ENCODE assay signal across 8 cellular contexts in the genomic region with DNA sequence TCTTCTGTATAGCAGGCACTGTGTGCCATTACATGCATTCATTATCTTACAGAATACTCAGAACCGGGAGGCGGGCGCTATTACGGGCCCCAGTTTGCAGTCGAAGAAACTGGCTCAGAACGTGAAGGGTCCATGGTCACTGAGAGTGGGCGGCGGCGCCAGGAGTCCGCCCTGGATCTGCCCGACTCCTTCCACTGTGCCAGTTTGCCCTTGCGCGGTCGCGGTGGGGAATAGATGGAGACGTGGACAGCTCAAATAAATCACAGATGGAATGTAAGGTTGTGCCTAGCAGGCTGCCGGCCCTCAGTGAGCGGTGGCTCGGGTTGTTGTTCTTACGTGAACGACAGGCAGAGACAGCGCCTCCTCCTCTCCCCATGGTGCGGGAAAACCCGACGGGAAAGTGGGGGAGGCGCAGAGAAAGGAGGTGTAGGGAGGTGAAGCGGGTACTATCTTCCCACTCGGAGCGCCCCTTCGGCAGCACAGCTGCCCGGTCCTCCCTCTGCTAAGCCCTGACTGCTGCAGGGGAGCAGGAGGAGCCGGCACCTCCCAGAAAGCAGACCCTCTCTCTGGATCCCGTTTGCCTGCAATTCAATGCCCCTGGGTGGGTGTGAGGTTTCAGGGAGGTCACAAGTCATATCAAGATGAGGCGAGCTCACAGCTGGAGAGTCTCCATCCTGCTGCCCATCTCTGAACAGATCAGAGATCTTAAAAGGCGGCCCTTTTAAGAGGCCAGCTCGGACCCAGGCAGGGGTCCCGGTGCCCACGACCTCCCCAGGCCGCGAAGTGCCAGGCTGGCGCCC. TPM values are rescaled to one million over a fixed set of nuclear protein-coding genes. Genes with fewer than 3 reads are reported as not detected.
A peak's percentile ranks its signal among the peaks of the same experiment; 100 is the strongest.
DNase-seq lines count a peak whose midpoint lies in the region; ATAC-seq and TF ChIP-seq lines count a peak whose summit lies in the region.

No MANE protein-coding gene starts in this region.

- H3K4me3 ChIP-seq in BE2C (ENCODE audit: low read depth, low read length) (peak overlapping the region; percentile 58), HEK293 (ENCODE audit: low read depth, low read length) (peak overlapping the region; percentile 39), WI38 (ENCODE audit: low read depth, low read length) (peak overlapping the region; percentile 22), endocrine pancreas (ENCODE audit: control insufficient read depth, insufficient read depth, low read length) (no peak overlapping the region), mucosa of stomach (ENCODE audit: low read length) (peak overlapping the region; percentile 6), transverse colon (peak overlapping the region; percentile 11 to 54 (median 34))

- TF ChIP-seq CTCF in BE2C (IDR thresholded peaks at IDR 0.05; ENCODE audit: low read depth, low read length) (no peak), HEK293 (tag by site-specific recombination; IDR thresholded peaks at IDR 0.05) (no peak), WI38 (IDR thresholded peaks at IDR 0.05; ENCODE audit: low read depth, low read length) (no peak), transverse colon (IDR thresholded peaks at IDR 0.05) (no peak)

- in situ Hi-C loops in transverse colon (cut with MboI; ENCODE audit: low pct_ligation_motif_present in 1 of 4, low pct_unique_long_range_greater_than_20kb in 1 of 4, low sequenced_read_pairs in 3 of 4): no loop called here

- POLR2A ChIA-PET in HEK293 (lab: Yijun Ruan, JAX): interaction anchor here (0.9 to 1.4 kb wide), 2 partner anchors 116 to 154 kb away, joined by 3 to 4 read pairs; no protein-coding TSS in a partner anchor

- H3K36me3 ChIP-seq in BE2C (no peaks in the 10 kb centered on the region), HEK293 (ENCODE audit: control insufficient read depth in 2 of 2, insufficient read depth in 1 of 2, low read length in 2 of 2) (no peaks in the 10 kb centered on the region), endocrine pancreas (ENCODE audit: control insufficient read depth, insufficient read depth, low read length) (no peaks in the 10 kb centered on the region), mucosa of stomach (ENCODE audit: control insufficient read depth, insufficient read depth, low read length) (no peaks in the 10 kb centered on the region), transverse colon (no peaks in the 10 kb centered on the region)

- H3K27me3 ChIP-seq in BE2C: peaks cover 8% of the 10 kb centered on the region; the same call in 1 of the 2 replicates
- no peaks in the 10 kb centered on the region for H3K27me3 ChIP-seq in endocrine pancreas (ENCODE audit: control insufficient read depth, insufficient read depth, low read length)
- peaks cover 31% of the 10 kb centered on the region for H3K27me3 ChIP-seq in mucosa of stomach (ENCODE audit: control insufficient read depth, insufficient read depth, low read length)
- peaks cover 53% of the 10 kb centered on the region for H3K27me3 ChIP-seq in transverse colon

- 6% methylated on average over 38 of the region's 41 CpGs; no CpG with 5 or more reads in 1 of the 2 donors for whole genome bisulfite sequencing in transverse colon (ENCODE audit: low coverage in 1 of 2), 2 donors

- H3K27ac ChIP-seq in HEK293 (ENCODE audit: extremely low read depth, low read depth, low read length) (peak overlapping the region; percentile 27; the same call in 1 of the 2 replicates), transverse colon (no peak overlapping the region)

- CTCF ChIA-PET in HEK293 (lab: Yijun Ruan, JAX): interaction anchor here (0.7 to 3.6 kb wide), 13 partner anchors 19 to 389 kb away, joined by 3 to 21 read pairs (median 4); no protein-coding TSS in a partner anchor

- no peak for TF ChIP-seq POLR2A in transverse colon (IDR thresholded peaks at IDR 0.05)

- ATAC-seq in HG03469 (IDR thresholded peaks at IDR 0.05; ENCODE audit: unreplicated experiment): no peak

- TF ChIP-seq EP300 in transverse colon (IDR thresholded peaks at IDR 0.05; ENCODE audit: low read depth): no peak

- peak overlapping the region; percentile 63 for H3K9ac ChIP-seq in endocrine pancreas (ENCODE audit: control insufficient read depth, insufficient read depth, low read length)
- peak overlapping the region; percentile 22 for H3K9ac ChIP-seq in mucosa of stomach (ENCODE audit: low read length)

- H3K4me1 ChIP-seq in BE2C (no peaks in the 10 kb centered on the region), HEK293 (ENCODE audit: control insufficient read depth, insufficient read depth, low read length) (no peaks in the 10 kb centered on the region; the same call in 1 of the 2 replicates), endocrine pancreas (ENCODE audit: control insufficient read depth, insufficient read depth, low read length) (no peaks in the 10 kb centered on the region), mucosa of stomach (ENCODE audit: control insufficient read depth, insufficient read depth, low read length) (peaks cover 34% of the 10 kb centered on the region), transverse colon (peaks cover 9 to 37% (median 27%) of the 10 kb centered on the region in 4 donors)

- H3K9me3 ChIP-seq in BE2C: no peaks in the 10 kb centered on the region
- no peaks in the 10 kb centered on the region for H3K9me3 ChIP-seq in HEK293 (ENCODE audit: control insufficient read depth, insufficient read depth, low read depth, low read length)
- H3K9me3 ChIP-seq in endocrine pancreas (ENCODE audit: control insufficient read depth, low read length): no peaks in the 10 kb centered on the region
- no peaks in the 10 kb centered on the region for H3K9me3 ChIP-seq in mucosa of stomach (ENCODE audit: control insufficient read depth, low read length)
- no peaks in the 10 kb centered on the region for H3K9me3 ChIP-seq in transverse colon

- DNase-seq in BE2C: peak; percentile 16
- DNase-seq in transverse colon: peak; percentile 34
- no peak for DNase-seq in GM03348 (ENCODE audit: low spot score)

- intact Hi-C loops in transverse colon (cut with DNase I; ENCODE audit: low total_unique reads): loop anchor here (10.0 kb wide), 2 partner anchors 89 to 161 kb away; no protein-coding TSS in a partner anchor

TF ChIP-seq in HEK293, 187 proteins besides CTCF, POLR2A, EP300 and RAD21:
- TF ChIP-seq, protein P1, sequence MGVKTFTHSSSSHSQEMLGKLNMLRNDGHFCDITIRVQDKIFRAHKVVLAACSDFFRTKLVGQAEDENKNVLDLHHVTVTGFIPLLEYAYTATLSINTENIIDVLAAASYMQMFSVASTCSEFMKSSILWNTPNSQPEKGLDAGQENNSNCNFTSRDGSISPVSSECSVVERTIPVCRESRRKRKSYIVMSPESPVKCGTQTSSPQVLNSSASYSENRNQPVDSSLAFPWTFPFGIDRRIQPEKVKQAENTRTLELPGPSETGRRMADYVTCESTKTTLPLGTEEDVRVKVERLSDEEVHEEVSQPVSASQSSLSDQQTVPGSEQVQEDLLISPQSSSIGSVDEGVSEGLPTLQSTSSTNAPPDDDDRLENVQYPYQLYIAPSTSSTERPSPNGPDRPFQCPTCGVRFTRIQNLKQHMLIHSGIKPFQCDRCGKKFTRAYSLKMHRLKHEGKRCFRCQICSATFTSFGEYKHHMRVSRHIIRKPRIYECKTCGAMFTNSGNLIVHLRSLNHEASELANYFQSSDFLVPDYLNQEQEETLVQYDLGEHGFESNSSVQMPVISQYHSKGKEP (tag by site-specific recombination; IDR thresholded peaks at IDR 0.05): no peak
- TF ChIP-seq ZNF341 (tag by site-specific recombination; IDR thresholded peaks at IDR 0.05; ENCODE audit: low read depth) (peak; percentile 71), ZNF600 (tag by site-specific recombination; IDR thresholded peaks at IDR 0.05) (peak; percentile 35), WT1 (tag by site-specific recombination; IDR thresholded peaks at IDR 0.05) (0 out of 2 replicates have a peak, but pooled peaks have one; percentile 11), ZNF791 (tag by site-specific recombination; IDR thresholded peaks at IDR 0.05) (no peak)
- TF ChIP-seq, protein P2, sequence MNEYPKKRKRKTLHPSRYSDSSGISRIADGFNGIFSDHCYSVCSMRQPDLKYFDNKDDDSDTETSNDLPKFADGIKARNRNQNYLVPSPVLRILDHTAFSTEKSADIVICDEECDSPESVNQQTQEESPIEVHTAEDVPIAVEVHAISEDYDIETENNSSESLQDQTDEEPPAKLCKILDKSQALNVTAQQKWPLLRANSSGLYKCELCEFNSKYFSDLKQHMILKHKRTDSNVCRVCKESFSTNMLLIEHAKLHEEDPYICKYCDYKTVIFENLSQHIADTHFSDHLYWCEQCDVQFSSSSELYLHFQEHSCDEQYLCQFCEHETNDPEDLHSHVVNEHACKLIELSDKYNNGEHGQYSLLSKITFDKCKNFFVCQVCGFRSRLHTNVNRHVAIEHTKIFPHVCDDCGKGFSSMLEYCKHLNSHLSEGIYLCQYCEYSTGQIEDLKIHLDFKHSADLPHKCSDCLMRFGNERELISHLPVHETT (tag by site-specific recombination; IDR thresholded peaks at IDR 0.05): no peak
- TF ChIP-seq, protein P3, sequence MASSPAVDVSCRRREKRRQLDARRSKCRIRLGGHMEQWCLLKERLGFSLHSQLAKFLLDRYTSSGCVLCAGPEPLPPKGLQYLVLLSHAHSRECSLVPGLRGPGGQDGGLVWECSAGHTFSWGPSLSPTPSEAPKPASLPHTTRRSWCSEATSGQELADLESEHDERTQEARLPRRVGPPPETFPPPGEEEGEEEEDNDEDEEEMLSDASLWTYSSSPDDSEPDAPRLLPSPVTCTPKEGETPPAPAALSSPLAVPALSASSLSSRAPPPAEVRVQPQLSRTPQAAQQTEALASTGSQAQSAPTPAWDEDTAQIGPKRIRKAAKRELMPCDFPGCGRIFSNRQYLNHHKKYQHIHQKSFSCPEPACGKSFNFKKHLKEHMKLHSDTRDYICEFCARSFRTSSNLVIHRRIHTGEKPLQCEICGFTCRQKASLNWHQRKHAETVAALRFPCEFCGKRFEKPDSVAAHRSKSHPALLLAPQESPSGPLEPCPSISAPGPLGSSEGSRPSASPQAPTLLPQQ (tag by site-specific recombination; IDR thresholded peaks at IDR 0.05): peak; percentile 42; the same call in 1 of the 2 replicates

RNA-seq across cellular contexts. Expression of a gene that starts 1.1 kb away (rescaled TPM):
- 1.0 TPM for polyA plus RNA-seq in BE2C (2012; ENCODE audit: insufficient read depth, insufficient read length, low read depth)
- total RNA-seq in transverse colon: 10 to 100 TPM in 3 of 4 donors, 1 to 10 TPM in 1; 5.4 to 43.0 (median 14.6) TPM

RNA-seq across cellular contexts. Expression of a gene that starts 57.5 kb away (rescaled TPM):
- polyA plus RNA-seq in BE2C (2012; ENCODE audit: insufficient read depth, insufficient read length, low read depth): 14.0 TPM
- total RNA-seq in transverse colon: 10 to 100 TPM; 20.1 to 47.0 (median 33.8) TPM

RNA-seq across cellular contexts. Expression of a gene that starts 58.0 kb away (rescaled TPM):
- 39.1 TPM for polyA plus RNA-seq in BE2C (2012; ENCODE audit: insufficient read depth, insufficient read length, low read depth)
- 10 to 100 TPM in 2 of 4 donors, 1 to 10 TPM in 2; 3.4 to 40.8 (median 23.7) TPM for total RNA-seq in transverse colon
